ENCODE assay signal across 26 cellular contexts in the genomic region with DNA sequence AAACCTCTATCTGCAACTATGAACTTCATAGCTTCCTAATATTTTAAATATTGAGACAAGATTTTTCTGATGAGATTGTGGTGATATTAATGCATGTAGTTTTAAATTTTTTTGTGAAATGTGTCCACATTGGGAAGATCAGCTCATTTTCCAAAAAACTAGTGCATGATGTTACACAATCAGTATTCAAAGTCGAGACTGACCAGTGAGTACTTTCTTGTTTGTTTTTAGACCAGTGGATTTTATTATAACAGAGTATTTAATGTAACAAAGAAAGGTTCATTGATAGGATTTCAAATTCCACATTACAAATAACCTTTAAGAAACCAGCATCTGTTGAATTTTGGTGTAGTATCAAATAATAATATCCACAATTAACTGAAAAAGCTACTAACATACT.
DNase-seq lines count a peak whose midpoint lies in the region; ATAC-seq, FAIRE-seq and TF ChIP-seq lines count a peak whose summit lies in the region.
"Had no signal": no experiment of that assay in that cellular context is flagged by ENCODE, and none has a peak within 500 bp of the region (broad histone marks: within the 10 kb centered on the region; RNA-seq: fewer than 3 reads in every experiment).

No MANE protein-coding gene starts in this region.

- ATAC-seq in HepG2 (no peak), right lobe of liver (peak; percentile 67 to 92 (median 79))
- ATAC-seq in effector memory CD8-positive, alpha-beta T cell (replicated peaks): no peak

- TF ChIP-seq CTCF in endothelial cell of umbilical vein (IDR thresholded peaks at IDR 0.05; ENCODE audit: extremely low read depth in 1 of 2, insufficient read depth in 1 of 2, low read depth in 1 of 2, low read length in 2 of 2) (no peak), HepG2 (CRISPR knock-in tag; IDR thresholded peaks at IDR 0.05) (no peak), right lobe of liver (IDR thresholded peaks at IDR 0.05) (no peak), RWPE1 (conservative IDR thresholded peaks at IDR 0.05; ENCODE audit: low read depth) (no peak)

- no peaks in the 10 kb centered on the region for H3K4me1 ChIP-seq in endothelial cell of umbilical vein (ENCODE audit: control insufficient read depth, extremely low read depth, insufficient read depth, low read length)
- no peaks in the 10 kb centered on the region for H3K4me1 ChIP-seq in HepG2 (ENCODE audit: insufficient read depth, low read length)
- peaks cover 0 to 8% (median 2%) of the 10 kb centered on the region in 4 donors for H3K4me1 ChIP-seq in right lobe of liver
- H3K4me1 ChIP-seq: BE2C, BLaER1 had no signal

- no peaks in the 10 kb centered on the region for H3K9me3 Mint-ChIP-seq in effector memory CD8-positive, alpha-beta T cell

- no peak for TF ChIP-seq EP300 in HepG2 (IDR thresholded peaks at IDR 0.05; ENCODE audit: low read depth in 2 of 2, low read length in 2 of 2)
- no peak for TF ChIP-seq EP300 in HepG2 (CRISPR knock-in tag; IDR thresholded peaks at IDR 0.05; ENCODE audit: borderline replicate concordance)

- DNase-seq in endothelial cell of umbilical vein (ENCODE audit: low read depth, low spot score) (no peak), HepG2 (ENCODE audit: low spot score) (no peak), right lobe of liver (no peak), urothelium cell line (ENCODE audit: low spot score) (no peak), RWPE1 (ENCODE audit: low spot score) (no peak)
- no peak for DNase-seq in effector memory CD8-positive, alpha-beta T cell
- DNase-seq: 8988T; ACHN; BE2C; C1 segment of cervical spinal cord; CD4-positive, alpha-beta memory T cell; CD4-positive, CD25-positive, alpha-beta regulatory T cell; CD8-positive, alpha-beta memory T cell; COR-L47; DMS 273 treated with DMSO at 0.1 percent for 48 hours; DMS153; DMS53; DMS79; DND-41; EL; GDM1 had no signal

- peaks cover 1 to 11% of the 10 kb centered on the region in 2 donors for H3K4me1 Mint-ChIP-seq in effector memory CD8-positive, alpha-beta T cell (ENCODE audit: low read depth in 2 of 2)
- H3K4me1 Mint-ChIP-seq: CD14-positive monocyte had no signal

- no peaks in the 10 kb centered on the region for H3K79me2 ChIP-seq in endothelial cell of umbilical vein (ENCODE audit: control insufficient read depth, insufficient read depth, low read length)
- H3K79me2 ChIP-seq in HepG2 (ENCODE audit: insufficient read depth, low read length): no peaks in the 10 kb centered on the region

- H3K9me1 ChIP-seq in endothelial cell of umbilical vein (replicated peaks; ENCODE audit: control insufficient read depth, extremely low read depth, insufficient read depth, low read length): no peaks in the 10 kb centered on the region

- peak; percentile 35 for FAIRE-seq in endothelial cell of umbilical vein (lab: Jason Lieb, UNC)
- FAIRE-seq in HepG2 (lab: Jason Lieb, UNC): no peak
- FAIRE-seq in urothelium cell line (lab: Jason Lieb, UNC): no peak
- FAIRE-seq: A204.1, GM12891, GM19239 had no signal

- H3K4me3 ChIP-seq in endothelial cell of umbilical vein (replicated peaks in 1 of 3; ENCODE audit: insufficient read depth in 1 of 3, low read depth in 1 of 3, low read length in 3 of 3): no peak overlapping the region
- H3K4me3 ChIP-seq in HepG2 (replicated peaks in 1 of 3; ENCODE audit: insufficient read depth in 1 of 3, low read depth in 2 of 3, low read length in 3 of 3): no peak overlapping the region
- no peak overlapping the region for H3K4me3 ChIP-seq in right lobe of liver
- H3K4me3 ChIP-seq: BLaER1 had no signal

- H4K20me1 ChIP-seq in endothelial cell of umbilical vein (replicated peaks; ENCODE audit: control insufficient read depth, extremely low read depth, insufficient read depth, low read length) (no peaks in the 10 kb centered on the region), HepG2 (ENCODE audit: insufficient read depth, low read length) (no peaks in the 10 kb centered on the region)
- H4K20me1 ChIP-seq: BLaER1 had no signal

- no peak overlapping the region for H3K27ac Mint-ChIP-seq in effector memory CD8-positive, alpha-beta T cell
- H3K27ac Mint-ChIP-seq: CD14-positive monocyte; CD4-positive, alpha-beta memory T cell; CD4-positive, CD25-positive, alpha-beta regulatory T cell; CD8-positive, alpha-beta memory T cell had no signal

- no peaks in the 10 kb centered on the region for H3K9me3 ChIP-seq in endothelial cell of umbilical vein (replicated peaks; ENCODE audit: control insufficient read depth, insufficient read depth, low read length)
- H3K9me3 ChIP-seq in HepG2 (ENCODE audit: low read length): no peaks in the 10 kb centered on the region
- H3K9me3 ChIP-seq in right lobe of liver: no peaks in the 10 kb centered on the region
- H3K9me3 ChIP-seq: BE2C had no signal

- intact Hi-C loops in endothelial cell of umbilical vein (cut with micrococcal nuclease) (no loop called here), HepG2 (cut with micrococcal nuclease; ENCODE audit: unreplicated experiment) (no loop called here), right lobe of liver (cut with DNase I) (no loop called here)

- no peak overlapping the region for H3K4me2 ChIP-seq in endothelial cell of umbilical vein (ENCODE audit: insufficient read depth, low read length)
- H3K4me2 ChIP-seq in HepG2 (ENCODE audit: low read depth, low read length): no peak overlapping the region
- H3K4me2 ChIP-seq: BLaER1 had no signal

- H3K27me3 ChIP-seq in endothelial cell of umbilical vein (ENCODE audit: control insufficient read depth in 2 of 2, insufficient read depth in 2 of 2, low read length in 2 of 2) (no peaks in the 10 kb centered on the region), HepG2 (ENCODE audit: control insufficient read depth in 1 of 2, insufficient read depth in 2 of 2, low read length in 2 of 2) (no peaks in the 10 kb centered on the region), right lobe of liver (no peaks in the 10 kb centered on the region)
- H3K27me3 ChIP-seq: BE2C, BLaER1 had no signal

- H3K36me3 Mint-ChIP-seq in effector memory CD8-positive, alpha-beta T cell (ENCODE audit: insufficient read depth): peaks cover 3% of the 10 kb centered on the region

- H3K4me3 Mint-ChIP-seq in effector memory CD8-positive, alpha-beta T cell: no peak overlapping the region
- H3K4me3 Mint-ChIP-seq: CD14-positive monocyte; CD4-positive, alpha-beta memory T cell; CD4-positive, CD25-positive, alpha-beta regulatory T cell; CD8-positive, alpha-beta memory T cell had no signal

- 72% methylated on average over 1 of the region's 1 CpG for WGBS in HepG2 (ENCODE audit: low lambda C conversion rate)
- WGBS in right lobe of liver (ENCODE audit: insufficient coverage, low coverage, low lambda C conversion rate, missing lambda C conversion rate): 38% methylated on average over 1 of the region's 1 CpG

- H3K36me3 ChIP-seq in endothelial cell of umbilical vein (ENCODE audit: control insufficient read depth in 2 of 2, extremely low read depth in 1 of 2, insufficient read depth in 2 of 2, low read length in 2 of 2): no peaks in the 10 kb centered on the region
- H3K36me3 ChIP-seq in HepG2 (replicated peaks in 1 of 2; ENCODE audit: control insufficient read depth in 1 of 2, insufficient read depth in 2 of 2, low read length in 2 of 2): peaks cover 4 to 21% of the 10 kb centered on the region in 2 experiments; a peak in 4 of 5 replicates
- no peaks in the 10 kb centered on the region for H3K36me3 ChIP-seq in right lobe of liver
- H3K36me3 ChIP-seq: BE2C had no signal

- dilution Hi-C loops in endothelial cell of umbilical vein (cut with MboI; ENCODE audit: extremely low pct_ligation_motif_present, low sequenced_read_pairs): no loop called here

- no peak overlapping the region for H3K9ac ChIP-seq in endothelial cell of umbilical vein (replicated peaks; ENCODE audit: extremely low read depth, insufficient read depth, low read length)
- no peak overlapping the region for H3K9ac ChIP-seq in HepG2 (ENCODE audit: insufficient read depth, low read depth, low read length)
- H3K9ac ChIP-seq: BLaER1 had no signal

- CTCF ChIA-PET in endothelial cell of umbilical vein (lab: Charles Lee): interaction anchor here (0.9 to 1.2 kb wide), 2 partner anchors 13 to 16 kb away, joined by 3 read pairs; no protein-coding TSS in a partner anchor
- CTCF ChIA-PET in HepG2 (lab: Yijun Ruan, JAX; ENCODE audit: low intra/inter-chr PET ratio, low total read pairs): no interaction called here
- CTCF ChIA-PET in RWPE1 (lab: Yijun Ruan, JAX): interaction anchor here (0.8 kb wide), 1 partner anchor 9 kb away, joined by 3 read pairs; no protein-coding TSS in a partner anchor

- H2AFZ ChIP-seq in endothelial cell of umbilical vein (ENCODE audit: low read depth, low read length) (no peak overlapping the region), HepG2 (ENCODE audit: low read length) (no peak overlapping the region)

- no peak for TF ChIP-seq RAD21 in HepG2 (CRISPR knock-in tag; IDR thresholded peaks at IDR 0.05)

- no peaks in the 10 kb centered on the region for H3K27me3 Mint-ChIP-seq in effector memory CD8-positive, alpha-beta T cell
- H3K27me3 Mint-ChIP-seq: CD4-positive, alpha-beta memory T cell; CD4-positive, CD25-positive, alpha-beta regulatory T cell; CD8-positive, alpha-beta memory T cell had no signal

- BruUV-seq in endothelial cell of umbilical vein (replicated peaks; lab: Mats Ljungman, UMichigan): no TSS peak
- no TSS peak for BruUV-seq in HepG2 (replicated peaks; lab: Mats Ljungman, UMichigan)

- H3K27ac ChIP-seq in endothelial cell of umbilical vein (ENCODE audit: insufficient read depth, low read depth, low read length) (no peak overlapping the region), HepG2 (ENCODE audit: extremely low read length, insufficient read depth, low read length) (no peak overlapping the region), right lobe of liver (no peak overlapping the region), RWPE1 (no peak overlapping the region)
- H3K27ac ChIP-seq: BLaER1 had no signal

- in situ Hi-C loops in HepG2 (cut with HindIII; ENCODE audit: extremely low pct_ligation_motif_present, low pct_unique_long_range_greater_than_20kb): no loop called here

- POLR2A ChIA-PET in endothelial cell of umbilical vein (lab: Charles Lee) (no interaction called here), HepG2 (lab: Yijun Ruan, JAX) (no interaction called here), RWPE1 (lab: Yijun Ruan, JAX; ENCODE audit: low non-redundant PET) (no interaction called here)

- TF ChIP-seq POLR2A in endothelial cell of umbilical vein (IDR thresholded peaks at IDR 0.05; ENCODE audit: low read depth, low read length) (no peak), HepG2 (IDR thresholded peaks at IDR 0.05; ENCODE audit: insufficient read depth in 1 of 2, low read depth in 2 of 2, low read length in 2 of 2) (no peak), right lobe of liver (IDR thresholded peaks at IDR 0.05) (no peak)

TF ChIP-seq in endothelial cell of umbilical vein, 7 proteins besides CTCF, POLR2A, EP300 and RAD21 (continues in another document):
- TF ChIP-seq FOS (IDR thresholded peaks at IDR 0.05; ENCODE audit: borderline replicate concordance, insufficient read depth, low read length) (no peak), GATA2 (IDR thresholded peaks at IDR 0.05; ENCODE audit: insufficient read depth, insufficient read length, low read depth, low read length) (no peak)

Comparison
In these comparisons a context has a peak if more than half of its experiments do, and no peak if none do; other contexts are left out.
1. ATAC-seq: peak in right lobe of liver (4 of 4); none in HepG2 (single experiment) and effector memory CD8-positive, alpha-beta T cell (single experiment).